In genomic region chr1:29832936-29833335, GRCh38 we compare ENCODE assay signal across 12 cellular contexts.
DNase-seq lines count a peak whose midpoint lies in the region; TF ChIP-seq lines count a peak whose summit lies in the region.
"Had no signal": no experiment of that assay in that cellular context is flagged by ENCODE, and none has a peak within 500 bp of the region (broad histone marks: within the 10 kb centered on the region; RNA-seq: fewer than 3 reads in every experiment).

No MANE protein-coding gene starts in this region.

- H3K4me1 ChIP-seq in BLaER1 (peaks cover 81% of the 10 kb centered on the region), esophagus muscularis mucosa (no peaks in the 10 kb centered on the region), spleen (no peaks in the 10 kb centered on the region), SK-N-SH (ENCODE audit: control insufficient read depth in 1 of 2, insufficient read depth in 2 of 2, low read depth in 1 of 2, low read length in 1 of 2) (peaks cover 0 to 51% of the 10 kb centered on the region in 2 experiments; a peak in 2 of 4 replicates)

- no peak for TF ChIP-seq CTCF in esophagus muscularis mucosa (IDR thresholded peaks at IDR 0.05)
- no peak for TF ChIP-seq CTCF in spleen (IDR thresholded peaks at IDR 0.05 in 8 of 11, conservative IDR thresholded peaks at IDR 0.05 in 3 of 11)
- no peak for TF ChIP-seq CTCF in SK-N-SH (IDR thresholded peaks at IDR 0.05)

- intact Hi-C loops in esophagus muscularis mucosa (cut with DNase I) (no loop called here), spleen (cut with DNase I; ENCODE audit: low total_unique reads) (no loop called here)

- TF ChIP-seq EP300 in esophagus muscularis mucosa (IDR thresholded peaks at IDR 0.05): no peak
- no peak for TF ChIP-seq EP300 in SK-N-SH (IDR thresholded peaks at IDR 0.05; ENCODE audit: borderline replicate concordance in 1 of 2, low read depth in 1 of 2, low read length in 1 of 2)

- H3K79me2 ChIP-seq in SK-N-SH (ENCODE audit: insufficient read depth): no peaks in the 10 kb centered on the region

- DNase-seq in D341Med (ENCODE audit: low spot score): peak; percentile 0
- peak; percentile 68 for DNase-seq in esophagus muscularis mucosa (ENCODE audit: extremely low spot score)
- DNase-seq in spleen: peak; percentile 17
- DNase-seq in T1000 (lab: John Stamatoyannopoulos, UW): no peak
- no peak for DNase-seq in Kasumi-1 (lab: John Stamatoyannopoulos, UW)
- DNase-seq in SK-N-SH: no peak
- DNase-seq: DND-41, GDM1, HCEC 1CT, HFFc6 had no signal

- TF ChIP-seq POLR2A in esophagus muscularis mucosa (IDR thresholded peaks at IDR 0.05; ENCODE audit: low read depth) (no peak), spleen (IDR thresholded peaks at IDR 0.05) (no peak)

- H3K27me3 ChIP-seq in BLaER1: no peaks in the 10 kb centered on the region
- peaks cover 0 to 80% (median 0%) of the 10 kb centered on the region in 4 donors for H3K27me3 ChIP-seq in esophagus muscularis mucosa
- peaks cover 0 to 55% (median 0%) of the 10 kb centered on the region in 7 donors for H3K27me3 ChIP-seq in spleen (replicated peaks in 1 of 7)
- no peaks in the 10 kb centered on the region for H3K27me3 ChIP-seq in SK-N-SH (ENCODE audit: insufficient read depth)

- no peak overlapping the region for H3K9ac ChIP-seq in BLaER1
- H3K9ac ChIP-seq in SK-N-SH: no peak overlapping the region

- H2AFZ ChIP-seq in SK-N-SH (ENCODE audit: low read depth): no peak overlapping the region

- H4K20me1 ChIP-seq in BLaER1: no peaks in the 10 kb centered on the region
- H4K20me1 ChIP-seq in SK-N-SH (ENCODE audit: insufficient read depth): no peaks in the 10 kb centered on the region

- H3K4me3 ChIP-seq in BLaER1: no peak overlapping the region
- H3K4me3 ChIP-seq in esophagus muscularis mucosa: no peak overlapping the region
- no peak overlapping the region for H3K4me3 ChIP-seq in spleen
- H3K4me3 ChIP-seq in SK-N-SH (ENCODE audit: low read depth in 2 of 2, low read length in 1 of 2): no peak overlapping the region

- H3K36me3 ChIP-seq in BLaER1 (no peaks in the 10 kb centered on the region), esophagus muscularis mucosa (no peaks in the 10 kb centered on the region), spleen (no peaks in the 10 kb centered on the region), SK-N-SH (replicated peaks in 1 of 2; ENCODE audit: control insufficient read depth in 1 of 2, insufficient read depth in 2 of 2, low read length in 1 of 2) (no peaks in the 10 kb centered on the region)

- CTCF ChIA-PET in SK-N-SH (lab: Yijun Ruan, JAX): interaction anchor here (0.6 to 6.0 kb wide), 8 partner anchors 17 to 279 kb away, joined by 3 to 24 read pairs (median 4); no protein-coding TSS in a partner anchor

- 86% methylated on average over 4 of the region's 5 CpGs for WGBS in esophagus muscularis mucosa
- 70 to 90% (median 85%) methylated on average over 5 of the region's 5 CpGs for WGBS in spleen, 5 donors
- WGBS in SK-N-SH (ENCODE audit: low lambda C conversion rate): 22% methylated on average over 5 of the region's 5 CpGs

- H3K27ac ChIP-seq in BLaER1: peak overlapping the region; percentile 24; the same call in 1 of the 2 replicates
- H3K27ac ChIP-seq in esophagus muscularis mucosa (replicated peaks in 1 of 4): no peak overlapping the region
- H3K27ac ChIP-seq in spleen: no peak overlapping the region
- no peak overlapping the region for H3K27ac ChIP-seq in SK-N-SH (ENCODE audit: low read depth in 2 of 2, low read length in 1 of 2)
- H3K27ac ChIP-seq: HL-60 had no signal

- no peaks in the 10 kb centered on the region for H3F3A ChIP-seq in SK-N-SH (replicated peaks; ENCODE audit: insufficient read depth)

- POLR2A ChIA-PET in SK-N-SH (lab: Yijun Ruan, JAX): no interaction called here

- no peaks in the 10 kb centered on the region for H3K9me2 ChIP-seq in SK-N-SH

- no peak for TF ChIP-seq RAD21 in SK-N-SH (IDR thresholded peaks at IDR 0.05; ENCODE audit: low read length)

- H3K4me2 ChIP-seq in BLaER1 (peak overlapping the region; percentile 79), SK-N-SH (no peak overlapping the region)

- H3K9me3 ChIP-seq in BLaER1 (no peaks in the 10 kb centered on the region), esophagus muscularis mucosa (no peaks in the 10 kb centered on the region), spleen (no peaks in the 10 kb centered on the region), SK-N-SH (no peaks in the 10 kb centered on the region)

TF ChIP-seq in SK-N-SH, 30 proteins besides CTCF, POLR2A, EP300 and RAD21 (continues in another document):
- no peak for TF ChIP-seq ELF1 (IDR thresholded peaks at IDR 0.05)
- no peak for TF ChIP-seq SIN3A (IDR thresholded peaks at IDR 0.05; ENCODE audit: borderline replicate concordance, low read depth, low read length)
- TF ChIP-seq REST (IDR thresholded peaks at IDR 0.05; ENCODE audit: low read depth, low read length): no peak
- TF ChIP-seq PBX3 (IDR thresholded peaks at IDR 0.05): no peak
- TF ChIP-seq JUND (IDR thresholded peaks at IDR 0.05): no peak
- no peak for TF ChIP-seq MXI1 (IDR thresholded peaks at IDR 0.05; ENCODE audit: low read depth, low read length)
- TF ChIP-seq FOSL2 (IDR thresholded peaks at IDR 0.05; ENCODE audit: borderline replicate concordance, low read depth): no peak
- no peak for TF ChIP-seq ZBTB33 (IDR thresholded peaks at IDR 0.05; ENCODE audit: borderline replicate concordance, low read depth)
- no peak for TF ChIP-seq YY1 (IDR thresholded peaks at IDR 0.05; ENCODE audit: low read depth)
- no peak for TF ChIP-seq RCOR1 (IDR thresholded peaks at IDR 0.05; ENCODE audit: low read length)
- TF ChIP-seq MAX (IDR thresholded peaks at IDR 0.05; ENCODE audit: low read depth): no peak
- TF ChIP-seq FOXM1 (IDR thresholded peaks at IDR 0.05; ENCODE audit: low read depth): no peak
- no peak for TF ChIP-seq MEF2A (IDR thresholded peaks at IDR 0.05; ENCODE audit: borderline replicate concordance, low read depth)
- no peak for TF ChIP-seq EZH2phosphoT487 (IDR thresholded peaks at IDR 0.05; ENCODE audit: borderline replicate concordance, low read depth)
- no peak for TF ChIP-seq FOXJ3 (CRISPR knock-in tag; IDR thresholded peaks at IDR 0.05)
- TF ChIP-seq USF1 (IDR thresholded peaks at IDR 0.05; ENCODE audit: borderline replicate concordance, low read depth): no peak

Comparison
In these comparisons a context has a peak if more than half of its experiments do, and no peak if none do; other contexts are left out.
1. DNase-seq: peak in D341Med (single experiment), esophagus muscularis mucosa (single experiment) and spleen (single experiment); none in T1000 (single experiment), Kasumi-1 (0 of 2) and SK-N-SH (single experiment).